Comparison of ENCODE assay signal across 15 cellular contexts in genomic region chr2:222715729-222716128, GRCh38. TPM values are rescaled to one million over a fixed set of nuclear protein-coding genes. Genes with fewer than 3 reads are reported as not detected.
DNase-seq lines count a peak whose midpoint lies in the region; ATAC-seq and TF ChIP-seq lines count a peak whose summit lies in the region.
"Had no signal": no experiment of that assay in that cellular context is flagged by ENCODE, and none has a peak within 500 bp of the region (broad histone marks: within the 10 kb centered on the region; RNA-seq: fewer than 3 reads in every experiment).

No MANE protein-coding gene starts in this region.

- no peaks in the 10 kb centered on the region for H3K27me3 ChIP-seq in DND-41 (ENCODE audit: insufficient read depth, low read length, poor library complexity)
- no peaks in the 10 kb centered on the region; the same call in 1 of the 2 replicates for H3K27me3 ChIP-seq in Karpas-422 (ENCODE audit: low read length)
- H3K27me3 ChIP-seq in breast epithelium = no peaks in the 10 kb centered on the region

- H3K4me1 ChIP-seq in DND-41 (ENCODE audit: insufficient read depth, low read length) = peaks cover 32% of the 10 kb centered on the region
- peaks cover 7% of the 10 kb centered on the region for H3K4me1 ChIP-seq in Karpas-422 (ENCODE audit: low read length)
- H3K4me1 ChIP-seq in breast epithelium = no peaks in the 10 kb centered on the region

- DNase-seq in DND-41 = peak; percentile 84
- no peak for DNase-seq in Karpas-422
- DNase-seq in memory B cell (ENCODE audit: low spot score in 2 of 2) = no peak
- DNase-seq in breast epithelium (ENCODE audit: low spot score in 2 of 2) = no peak
- no peak for DNase-seq in activated CD4-positive, alpha-beta T cell treated with anti-CD3 and anti-CD28 coated beads, Interleukin-2, amount 10 ng/mL, durations not matched to agents 7 days and 5 days
- no peak for DNase-seq in T-helper 2 cell
- DNase-seq: activated CD4-positive, alpha-beta T cell treated with anti-CD3 and anti-CD28 coated beads, Interleukin-2, amount 50 U/mL, for 4 hours; activated naive CD4-positive, alpha-beta T cell treated with Interleukin-2 at 50 U/mL for 16 hours; DMS 273 treated with DMSO at 0.1 percent for 48 hours; head of caudate nucleus had no signal

- POLR2A ChIA-PET in activated CD4-positive, alpha-beta T cell treated with anti-CD3 and anti-CD28 coated beads, Interleukin-2, amount 10 ng/mL, durations not matched to agents 7 days and 5 days (lab: Charles Lee) = no interaction called here

- peaks cover 7% of the 10 kb centered on the region for H3K4me1 Mint-ChIP-seq in memory B cell
- peaks cover 3% of the 10 kb centered on the region for H3K4me1 Mint-ChIP-seq in activated CD4-positive, alpha-beta T cell treated with anti-CD3 and anti-CD28 coated beads, Interleukin-2, amount 10 ng/mL, durations not matched to agents 7 days and 5 days

- H3K9ac ChIP-seq in DND-41 (ENCODE audit: low read depth, low read length) = peak overlapping the region; percentile 50
- H3K9ac ChIP-seq in Karpas-422 (ENCODE audit: low read length) = no peak overlapping the region

- peak overlapping the region in 1 of 2 experiments; percentile 16; a peak in 1 of 4 replicates for H3K4me3 ChIP-seq in DND-41 (ENCODE audit: low read depth in 1 of 2, low read length in 2 of 2)
- no peak overlapping the region for H3K4me3 ChIP-seq in Karpas-422 (ENCODE audit: low read length)
- no peak overlapping the region for H3K4me3 ChIP-seq in breast epithelium

- H3K36me3 ChIP-seq in DND-41 (ENCODE audit: insufficient read depth, low read length) = no peaks in the 10 kb centered on the region
- no peaks in the 10 kb centered on the region for H3K36me3 ChIP-seq in Karpas-422 (ENCODE audit: insufficient read depth, low read length)
- H3K36me3 ChIP-seq in breast epithelium = no peaks in the 10 kb centered on the region
- H3K36me3 ChIP-seq: neutrophil had no signal

- ATAC-seq in DND-41 (ENCODE audit: insufficient read depth, low read depth) (peak; percentile 93), GM21526 (IDR thresholded peaks at IDR 0.05; ENCODE audit: low FRiP score, unreplicated experiment) (peak; percentile 66), memory B cell (ENCODE audit: low read depth) (peak; percentile 66), GM21515 (IDR thresholded peaks at IDR 0.05; ENCODE audit: unreplicated experiment) (no peak)
- ATAC-seq: left lobe of liver had no signal

- no peaks in the 10 kb centered on the region for H3K9me3 Mint-ChIP-seq in memory B cell
- H3K9me3 Mint-ChIP-seq in activated CD4-positive, alpha-beta T cell treated with anti-CD3 and anti-CD28 coated beads, Interleukin-2, amount 10 ng/mL, durations not matched to agents 7 days and 5 days = no peaks in the 10 kb centered on the region

- H3K27ac ChIP-seq in DND-41 (ENCODE audit: low read length) = peak overlapping the region; percentile 89
- no peak overlapping the region for H3K27ac ChIP-seq in Karpas-422 (ENCODE audit: low read length)
- no peak overlapping the region for H3K27ac ChIP-seq in breast epithelium
- H3K27ac ChIP-seq: neutrophil had no signal

- H2AFZ ChIP-seq in DND-41 (ENCODE audit: low read depth, low read length) = peak overlapping the region; percentile 62
- no peak overlapping the region for H2AFZ ChIP-seq in Karpas-422 (ENCODE audit: low read length)

- H3K36me3 Mint-ChIP-seq in memory B cell = no peaks in the 10 kb centered on the region
- H3K36me3 Mint-ChIP-seq in activated CD4-positive, alpha-beta T cell treated with anti-CD3 and anti-CD28 coated beads, Interleukin-2, amount 10 ng/mL, durations not matched to agents 7 days and 5 days (ENCODE audit: low read depth) = no peaks in the 10 kb centered on the region

- TF ChIP-seq CTCF in DND-41 (IDR thresholded peaks at IDR 0.05; ENCODE audit: borderline replicate concordance, extremely low read depth, low read length, poor library complexity, severe bottlenecking) (no peak), breast epithelium (IDR thresholded peaks at IDR 0.05) (no peak)

- peak overlapping the region; percentile 56 for H3K4me3 Mint-ChIP-seq in memory B cell
- no peak overlapping the region for H3K4me3 Mint-ChIP-seq in activated CD4-positive, alpha-beta T cell treated with anti-CD3 and anti-CD28 coated beads, Interleukin-2, amount 10 ng/mL, durations not matched to agents 7 days and 5 days

- H3K9me2 ChIP-seq in Karpas-422 (replicated peaks; ENCODE audit: insufficient read depth, low read length) = no peaks in the 10 kb centered on the region

- no peak overlapping the region for H3K27ac Mint-ChIP-seq in memory B cell
- no peak overlapping the region for H3K27ac Mint-ChIP-seq in activated CD4-positive, alpha-beta T cell treated with anti-CD3 and anti-CD28 coated beads, Interleukin-2, amount 10 ng/mL, durations not matched to agents 7 days and 5 days

- no peaks in the 10 kb centered on the region for H3K79me2 ChIP-seq in DND-41 (ENCODE audit: insufficient read depth, low read length)
- no peaks in the 10 kb centered on the region for H3K79me2 ChIP-seq in Karpas-422 (ENCODE audit: low read length)

- no peak for TF ChIP-seq POLR2A in breast epithelium (IDR thresholded peaks at IDR 0.05)

- intact Hi-C loops in breast epithelium (cut with DNase I; ENCODE audit: low total_unique reads) = no loop called here

- H3K27me3 Mint-ChIP-seq in memory B cell = peaks cover 7% of the 10 kb centered on the region
- peaks cover 15% of the 10 kb centered on the region for H3K27me3 Mint-ChIP-seq in activated CD4-positive, alpha-beta T cell treated with anti-CD3 and anti-CD28 coated beads, Interleukin-2, amount 10 ng/mL, durations not matched to agents 7 days and 5 days

- no peaks in the 10 kb centered on the region for H3K9me3 ChIP-seq in DND-41 (ENCODE audit: insufficient read depth, low read length, severe bottlenecking)
- H3K9me3 ChIP-seq in Karpas-422 (ENCODE audit: low read length) = no peaks in the 10 kb centered on the region
- H3K9me3 ChIP-seq in breast epithelium = no peaks in the 10 kb centered on the region
- H3K9me3 ChIP-seq: neutrophil had no signal

- H3K4me2 ChIP-seq in DND-41 (ENCODE audit: insufficient read depth, low read length) (peak overlapping the region; percentile 45), Karpas-422 (ENCODE audit: low read depth, low read length, poor library complexity, severe bottlenecking) (peak overlapping the region; percentile 35)

- CTCF ChIA-PET in activated CD4-positive, alpha-beta T cell treated with anti-CD3 and anti-CD28 coated beads, Interleukin-2, amount 10 ng/mL, durations not matched to agents 7 days and 5 days (lab: Charles Lee) = no interaction called here

- no peaks in the 10 kb centered on the region for H4K20me1 ChIP-seq in DND-41 (ENCODE audit: insufficient read depth, low read length)
- no peaks in the 10 kb centered on the region for H4K20me1 ChIP-seq in Karpas-422 (ENCODE audit: insufficient read depth, low read depth, low read length)

RNA-seq across cellular contexts. Expression of gene MOGAT1, which starts 44.3 kb away (rescaled TPM):
- total RNA-seq in Karpas-422 (2014; rRNA removed; shearing (Covaris generic); ENCODE audit: low replicate concordance) = not detected in 2 replicates
- under 1 TPM in 1 of 3 donors, not detected in 2; 0.98 TPM for total RNA-seq in breast epithelium
- not detected for total RNA-seq in activated CD4-positive, alpha-beta T cell treated with anti-CD3 and anti-CD28 coated beads, Interleukin-2, amount 10 ng/mL, durations not matched to agents 7 days and 5 days
- total RNA-seq: bronchial epithelial cell had no signal

RNA-seq across cellular contexts. Expression of gene FARSB, which starts 59.8 kb away (rescaled TPM):
- total RNA-seq in Karpas-422 (2014; rRNA removed; shearing (Covaris generic); ENCODE audit: low replicate concordance) = 17.9 and 36.7 TPM in 2 replicates
- 10 to 100 TPM; 11.8 to 19.0 (median 18.7) TPM for total RNA-seq in breast epithelium
- 10 to 100 TPM; 21.6 to 26.0 TPM for total RNA-seq in activated CD4-positive, alpha-beta T cell treated with anti-CD3 and anti-CD28 coated beads, Interleukin-2, amount 10 ng/mL, durations not matched to agents 7 days and 5 days
